ENCODE assay signal across 8 cellular contexts in genomic region chr1:100249537-100250257, GRCh38. TPM values are rescaled to one million over a fixed set of nuclear protein-coding genes. Genes with fewer than 3 reads are reported as not detected.
DNase-seq lines count a peak whose midpoint lies in the region; TF ChIP-seq lines count a peak whose summit lies in the region.

DBT (minus strand) TSS chr1:100249834; CDS start chr1:100249820, 14 bp downstream.

- peak within 1 kb of the TSS; percentile 95 for H3K18ac ChIP-seq in H9 (ENCODE audit: insufficient read length, low read depth, low read length)

- WGBS in H9 (ENCODE audit: extremely low coverage, insufficient read length, low lambda C conversion rate) = no CpG with 5 or more reads among the region's 31 CpGs
- 0 to 1% (median 1%) methylated on average over 30 to 31 of the region's 31 CpGs for WGBS in stomach, 5 donors

- H3K9me3 ChIP-seq in ES-I3 (ENCODE audit: control insufficient read depth, insufficient read depth, low read length) (no peaks in the 10 kb centered on the region), H9 (ENCODE audit: control insufficient read depth, low read depth, low read length) (no peaks in the 10 kb centered on the region), MG63 (no peaks in the 10 kb centered on the region), neural cell (ENCODE audit: low read length) (no peaks in the 10 kb centered on the region), stomach (no peaks in the 10 kb centered on the region)

- peaks cover 4 to 7% of the 10 kb centered on the region in 2 experiments for H3K4me1 Mint-ChIP-seq in H9

- peak within 1 kb of the TSS; percentile 1 for H3K23ac ChIP-seq in H9 (ENCODE audit: insufficient read length, low read depth, low read length)

- no peak within 1 kb of the TSS for H3T11ph ChIP-seq in H9 (ENCODE audit: low read length)

- H3K27me3 ChIP-seq in H9 (ENCODE audit: insufficient read depth, low read length) (no peaks in the 10 kb centered on the region), MG63 (peaks cover 7% of the 10 kb centered on the region), neural cell (ENCODE audit: insufficient read depth, low read depth, low read length) (no peaks in the 10 kb centered on the region), stomach (no peaks in the 10 kb centered on the region)

- peak within 1 kb of the TSS; percentile 92 for H2BK5ac ChIP-seq in H9 (ENCODE audit: insufficient read length, low read length)

- H3K9me3 Mint-ChIP-seq in H9 = no peaks in the 10 kb centered on the region

- H3K14ac ChIP-seq in H9 (ENCODE audit: insufficient read depth, low read length) = peak within 1 kb of the TSS; percentile 98

- H4K91ac ChIP-seq in H9 (ENCODE audit: insufficient read length, low read depth, low read length) = no peak within 1 kb of the TSS

- peak in 2 of 4 donors; percentile 73 to 76 for TF ChIP-seq POLR2A in stomach (IDR thresholded peaks at IDR 0.05)

- peak within 1 kb of the TSS; percentile 24; the same call in 1 of the 2 replicates for H2BK15ac ChIP-seq in H9 (ENCODE audit: low read depth, low read length)

- no peak within 1 kb of the TSS for H2BK120ac ChIP-seq in H9 (ENCODE audit: low read depth, low read length, poor library complexity, severe bottlenecking)

- no peaks in the 10 kb centered on the region for H3F3A ChIP-seq in neural cell (ENCODE audit: insufficient read depth, low read length, poor library complexity, severe bottlenecking)

- H3K27ac ChIP-seq in H9 (ENCODE audit: insufficient read length, low read depth, low read length) = peak within 1 kb of the TSS; percentile 76
- peak within 1 kb of the TSS; percentile 88 for H3K27ac ChIP-seq in neural cell (ENCODE audit: low read length)
- peak within 1 kb of the TSS; percentile 87 to 94 (median 91) for H3K27ac ChIP-seq in stomach

- no peaks in the 10 kb centered on the region for H3K9me2 ChIP-seq in neural cell (ENCODE audit: insufficient read depth, low read length)

- peak; percentile 37 for TF ChIP-seq RAD21 in neural cell (conservative IDR thresholded peaks at IDR 0.05)

- H3K23me2 ChIP-seq in H9 (ENCODE audit: insufficient read length, low read depth, low read length, poor library complexity, severe bottlenecking) = peaks cover 9% of the 10 kb centered on the region

- intact Hi-C loops in stomach (cut with DNase I; ENCODE audit: low total_unique reads) = no loop called here

- H3K79me2 ChIP-seq in H9 (ENCODE audit: insufficient read depth, low read length) = peaks cover 5% of the 10 kb centered on the region; the same call in 1 of the 2 replicates
- H3K79me2 ChIP-seq in neural cell (replicated peaks; ENCODE audit: insufficient read depth, low read length) = peaks cover 23% of the 10 kb centered on the region

- peak within 1 kb of the TSS; percentile 80 for H3K9ac ChIP-seq in ES-I3 (ENCODE audit: low read depth, low read length)
- H3K9ac ChIP-seq in H9 (ENCODE audit: extremely low read depth, insufficient read length, low read length) = peak within 1 kb of the TSS; percentile 98
- H3K9ac ChIP-seq in neural cell (ENCODE audit: low read length) = peak within 1 kb of the TSS; percentile 82

- H3K4me3 ChIP-seq in MG63 (peak within 1 kb of the TSS; percentile 75), fibroblast of villous mesenchyme (ENCODE audit: low read depth, low read length) (peak within 1 kb of the TSS; percentile 98), neural cell (ENCODE audit: low read length) (peak within 1 kb of the TSS; percentile 76), stomach (peak within 1 kb of the TSS; percentile 85 to 89 (median 86))

- H4K5ac ChIP-seq in H9 (ENCODE audit: insufficient read length, low read depth, low read length) = peak within 1 kb of the TSS; percentile 94

- no peaks in the 10 kb centered on the region for H3K4me1 ChIP-seq in ES-I3 (ENCODE audit: insufficient read depth, low read length)
- H3K4me1 ChIP-seq in H9 (ENCODE audit: insufficient read depth, low read length) = no peaks in the 10 kb centered on the region; the same call in 1 of the 2 replicates
- peaks cover 23 to 51% (median 38%) of the 10 kb centered on the region in 4 donors for H3K4me1 ChIP-seq in stomach

- H3K27ac Mint-ChIP-seq in H9 = peak within 1 kb of the TSS in 1 of 3 experiments; percentile 37; a peak in 2 of 7 replicates

- H3K36me3 ChIP-seq in ES-I3 (ENCODE audit: insufficient read depth, low read length) (no peaks in the 10 kb centered on the region), MG63 (no peaks in the 10 kb centered on the region), neural cell (ENCODE audit: insufficient read depth, low read length) (no peaks in the 10 kb centered on the region), stomach (no peaks in the 10 kb centered on the region)

- H3K4ac ChIP-seq in H9 (ENCODE audit: low read depth, low read length) = peak within 1 kb of the TSS; percentile 6; the same call in 1 of the 2 replicates

- no peaks in the 10 kb centered on the region for H3K27me3 Mint-ChIP-seq in H9 (ENCODE audit: low read depth)

- no peak within 1 kb of the TSS for H2BK20ac ChIP-seq in H9 (ENCODE audit: low read depth, low read length, poor library complexity, severe bottlenecking)

- peak within 1 kb of the TSS; percentile 51 for H2BK12ac ChIP-seq in H9 (ENCODE audit: insufficient read length, low read depth, low read length)

- TF ChIP-seq CTCF in H9 (conservative IDR thresholded peaks at IDR 0.05) (no peak), fibroblast of villous mesenchyme (IDR thresholded peaks at IDR 0.05; ENCODE audit: insufficient read depth, low read depth, low read length) (no peak), neural cell (IDR thresholded peaks at IDR 0.05; ENCODE audit: poor library complexity, severe bottlenecking) (no peak), stomach (IDR thresholded peaks at IDR 0.05) (no peak)

- H4K20me1 ChIP-seq in H9 (ENCODE audit: control insufficient read depth, insufficient read depth, insufficient read length) = no peaks in the 10 kb centered on the region
- no peaks in the 10 kb centered on the region for H4K20me1 ChIP-seq in neural cell (ENCODE audit: insufficient read depth)

- peak within 1 kb of the TSS; percentile 82 for H3K56ac ChIP-seq in H9 (ENCODE audit: insufficient read length, low read depth, low read length)

- peaks cover 9% of the 10 kb centered on the region for H3K79me1 ChIP-seq in H9 (ENCODE audit: insufficient read depth, low read depth, low read length, poor library complexity, severe bottlenecking)

- H3K4me2 ChIP-seq in H9 (ENCODE audit: insufficient read depth, insufficient read length, low read length) (peak within 1 kb of the TSS; percentile 95), neural cell (ENCODE audit: low read length) (peak within 1 kb of the TSS; percentile 66)

- H4K8ac ChIP-seq in H9 (replicated peaks; ENCODE audit: insufficient read length, low read depth, low read length) = peak within 1 kb of the TSS; percentile 78

- no peak within 1 kb of the TSS for H2AK5ac ChIP-seq in H9 (ENCODE audit: insufficient read length, low read length)

- TF ChIP-seq EP300 in neural cell (conservative IDR thresholded peaks at IDR 0.05; ENCODE audit: poor library complexity, severe bottlenecking) (peak; percentile 59), stomach (IDR thresholded peaks at IDR 0.05) (no peak)

- DNase-seq in H9 (peak; percentile 97), MG63 (peak; percentile 95), SHP77 (lab: John Stamatoyannopoulos, UW) (peak; percentile 95 to 97), fibroblast of villous mesenchyme (ENCODE audit: low read depth) (peak; percentile 94), stomach (peak; percentile 95)
- peak; percentile 86 for DNase-seq in activated effector memory CD4-positive, alpha-beta T cell treated with Interleukin-2 at 50 U/mL for 16 hours

- H2AFZ ChIP-seq in H9 (ENCODE audit: low read length) (no peak within 1 kb of the TSS), neural cell (ENCODE audit: low read depth, low read length) (peak within 1 kb of the TSS; percentile 94)

- peaks cover 0 to 6% (median 0%) of the 10 kb centered on the region in 3 experiments; a peak in 2 of 7 replicates for H3K36me3 Mint-ChIP-seq in H9 (ENCODE audit: insufficient read depth in 1 of 3, low read depth in 3 of 3)

- H3K4me3 Mint-ChIP-seq in H9 = no peak within 1 kb of the TSS; a peak in 1 of 5 replicates

TF ChIP-seq in neural cell, 6 proteins besides CTCF, POLR2A, EP300 and RAD21 (continues in another document):
- TF ChIP-seq MXI1 (conservative IDR thresholded peaks at IDR 0.05; ENCODE audit: poor library complexity, severe bottlenecking) (peak; percentile 93), SMC3 (conservative IDR thresholded peaks at IDR 0.05; ENCODE audit: poor library complexity) (peak; percentile 59), TAF1 (IDR thresholded peaks at IDR 0.05; ENCODE audit: low read depth) (peak; percentile 97), POLR2AphosphoS5 (IDR thresholded peaks at IDR 0.05) (peak; percentile 98), EZH2 (IDR thresholded peaks at IDR 0.05; ENCODE audit: borderline replicate concordance, insufficient read depth, low read length, poor library complexity, severe bottlenecking) (no peak)

RNA-seq across cellular contexts. Expression of gene DBT, which starts in this region (rescaled TPM):
- total RNA-seq in H9 (2021) = 19.0 and 20.3 TPM in 2 replicates
- 3.2 and 3.7 TPM in 2 replicates for total RNA-seq in MG63 (2014; rRNA removed; shearing (Covaris generic); ENCODE audit: low replicate concordance)
- total RNA-seq in fibroblast of villous mesenchyme = 4.2 and 6.0 TPM in 2 replicates
- polyA plus RNA-seq in neural cell = 4.8 and 9.0 TPM in 2 replicates
- 10.2 and 13.1 TPM in 2 replicates for polyA minus RNA-seq in neural cell
- total RNA-seq in stomach = 10 to 100 TPM in 2 of 5 donors, 1 to 10 TPM in 2, under 1 TPM in 1; 0.87 to 22.3 (median 7.7) TPM
- polyA plus RNA-seq in stomach = 1 to 10 TPM; 4.5 to 6.1 (median 5.8) TPM

Comparison
In these comparisons a context has a peak if more than half of its experiments do, and no peak if none do; other contexts are left out.
1. Peak in every context shown above with its lines: DNase-seq, H3K4me3 ChIP-seq and H3K27ac ChIP-seq.